In genomic region chr2:228533156-228533555, GRCh38 we compare ENCODE assay signal across 25 cellular contexts.
"Had no signal": no experiment of that assay in that cellular context is flagged by ENCODE, and none has a peak within 500 bp of the region (broad histone marks: within the 10 kb centered on the region; RNA-seq: fewer than 3 reads in every experiment).

No MANE protein-coding gene starts in this region.

- H3K79me2 ChIP-seq: parathyroid adenoma had no signal

- DNase-seq: occipital lobe; ovary; posterior cingulate gyrus; psoas muscle; right cardiac atrium; right lobe of liver; sigmoid colon; small intestine; stimulated activated CD4-positive, alpha-beta T cell treated with anti-CD3 and anti-CD28 coated beads, Interleukin-15, amount 100 ng/mL, for 24 hours; stimulated activated CD4-positive, alpha-beta T cell treated with anti-CD3 and anti-CD28 coated beads, Interleukin-2, amount 100 ng/mL, for 24 hours; stimulated activated CD4-positive, alpha-beta T cell treated with anti-CD3 and anti-CD28 coated beads, Interleukin-2, amount 100 ng/mL, for 48 hours; stimulated activated CD4-positive, alpha-beta T cell treated with anti-CD3 and anti-CD28 coated beads, Interleukin-4, amount 100 ng/mL, for 24 hours; stimulated activated naive B cell treated with anti-CD40 and anti-IgM and Interleukin-4, amounts not matched to agents 10 μg/mL and 1 μg/mL and 100 μg/mL, for 72 hours; stimulated activated naive CD4-positive, alpha-beta T cell treated with Interleukin-2 at 50 U/mL for 16 hours; stomach; thyroid gland; trophoblast cell; upper lobe of left lung had no signal

- ATAC-seq: psoas muscle; right cardiac atrium; right lobe of liver; stimulated activated effector memory CD8-positive, alpha-beta T cell treated with anti-CD3 and anti-CD28 coated beads, Interleukin-12 subunit alpha, Interleukin-12 subunit beta, amount 100 ng/mL, for 72 hours; stimulated activated naive B cell treated with anti-CD40 and anti-IgM and Interleukin-4, amounts not matched to agents 10 μg/mL and 1 μg/mL and 100 μg/mL, for 72 hours had no signal

- H3K36me3 ChIP-seq: neural progenitor cell, ovary, right lobe of liver, sigmoid colon, stomach, thoracic aorta, thyroid gland, tibial nerve, upper lobe of left lung, vagina had no signal

- H3K9ac ChIP-seq: neural progenitor cell, parathyroid adenoma had no signal

- H3K27me3 ChIP-seq: neural progenitor cell, ovary, right lobe of liver, sigmoid colon, stomach, thyroid gland, tibial nerve, upper lobe of left lung, vagina had no signal

- H3K9me3 ChIP-seq: ovary, psoas muscle, sigmoid colon, thyroid gland, vagina had no signal

- H2AFZ ChIP-seq: neural progenitor cell, parathyroid adenoma had no signal

- H3K4me3 ChIP-seq: neural progenitor cell, ovary, psoas muscle, right lobe of liver, sigmoid colon, stomach, thoracic aorta, thyroid gland, tibial nerve, upper lobe of left lung, vagina had no signal

- H3K4me1 ChIP-seq: neural progenitor cell, parathyroid adenoma, psoas muscle, right lobe of liver, sigmoid colon, stomach, thyroid gland, tibial nerve, upper lobe of left lung, vagina had no signal

- H3K27ac ChIP-seq: neural progenitor cell, ovary, parathyroid adenoma, psoas muscle, right lobe of liver, sigmoid colon, stomach, thoracic aorta, thyroid gland, tibial nerve, upper lobe of left lung, vagina had no signal

- FAIRE-seq: small intestine, urothelium cell line had no signal

- H3K4me2 ChIP-seq: neural progenitor cell had no signal
